Comparison of ENCODE assay signal across 1 cellular context in genomic region chr19:5397804-5398692, GRCh38.
TF ChIP-seq lines count a peak whose summit lies in the region.

No MANE protein-coding gene starts in this region.

TF ChIP-seq in WTC11, 78 proteins besides CTCF, POLR2A, EP300 and RAD21 (continued from another document):
- TF ChIP-seq ZNF281 (CRISPR knock-in tag; IDR thresholded peaks at IDR 0.05) (no peak), E2F4 (CRISPR knock-in tag; IDR thresholded peaks at IDR 0.05; ENCODE audit: borderline replicate concordance, low read depth) (no peak), CBFB (CRISPR knock-in tag; IDR thresholded peaks at IDR 0.05; ENCODE audit: low read depth) (no peak), EMX1 (CRISPR knock-in tag; IDR thresholded peaks at IDR 0.05) (no peak), HMGXB4 (CRISPR knock-in tag; IDR thresholded peaks at IDR 0.05) (no peak), IRF1 (CRISPR knock-in tag; IDR thresholded peaks at IDR 0.05) (no peak), FOXP4 (CRISPR knock-in tag; IDR thresholded peaks at IDR 0.05) (no peak), STAT6 (CRISPR knock-in tag; conservative IDR thresholded peaks at IDR 0.05; ENCODE audit: low read depth) (no peak), TEAD4 (CRISPR knock-in tag; IDR thresholded peaks at IDR 0.05) (no peak), ESRRA (CRISPR knock-in tag; IDR thresholded peaks at IDR 0.05; ENCODE audit: borderline replicate concordance) (no peak), MAX (CRISPR knock-in tag; IDR thresholded peaks at IDR 0.05) (no peak), RELA (CRISPR knock-in tag; IDR thresholded peaks at IDR 0.05; ENCODE audit: borderline replicate concordance) (no peak), ZSCAN18 (CRISPR knock-in tag; IDR thresholded peaks at IDR 0.05) (no peak)
